8 cellular contexts compared by ENCODE assay signal in genomic region chr2:169109502-169110409, GRCh38. TPM values are rescaled to one million over a fixed set of nuclear protein-coding genes. Genes with fewer than 3 reads are reported as not detected.
A peak's percentile ranks its signal among the peaks of the same experiment; 100 is the strongest.
DNase-seq lines count a peak whose midpoint lies in the region; ATAC-seq, FAIRE-seq and TF ChIP-seq lines count a peak whose summit lies in the region.

No MANE protein-coding gene starts in this region.

- peak overlapping the region; percentile 1 for H3K9ac ChIP-seq in mucosa of stomach (ENCODE audit: low read length)

- no peak overlapping the region for H3K4me3 ChIP-seq in mucosa of stomach (ENCODE audit: low read length)

- H3K36me3 ChIP-seq in mucosa of stomach (ENCODE audit: control insufficient read depth, insufficient read depth, low read length), result no peaks in the 10 kb centered on the region

- FAIRE-seq in GM12892 (lab: Jason Lieb, UNC), result peak; percentile 44

- peak; percentile 44 for ATAC-seq in HG03442 (IDR thresholded peaks at IDR 0.05; ENCODE audit: unreplicated experiment)

- H3K4me1 ChIP-seq in mucosa of stomach (ENCODE audit: control insufficient read depth, insufficient read depth, low read length), result peaks cover 6% of the 10 kb centered on the region

- TF ChIP-seq POLR2A in GM12892 (IDR thresholded peaks at IDR 0.05; ENCODE audit: low read depth, low read length) (no peak), erythroblast (IDR thresholded peaks at IDR 0.05; ENCODE audit: low read length) (no peak)

- DNase-seq in A172 (ENCODE audit: low spot score) (peak; percentile 74), GM12892 (ENCODE audit: insufficient read length) (peak; percentile 11), NK-92 (lab: John Stamatoyannopoulos, UW; ENCODE audit: unreplicated experiment) (peak; percentile 7), erythroblast (lab: John Stamatoyannopoulos, UW) (peak; percentile 83 to 90)
- DNase-seq in activated CD8-positive, alpha-beta memory T cell treated with anti-CD3 and anti-CD28 coated beads, Interleukin-2, amount 50 U/mL, for 4 hours, result peak; percentile 73
- peak; percentile 84 for DNase-seq in stimulated activated CD8-positive, alpha-beta memory T cell treated with anti-CD3 and anti-CD28 coated beads, Interleukin-4, amount 100 ng/mL, for 48 hours

- H3K27me3 ChIP-seq in mucosa of stomach (ENCODE audit: control insufficient read depth, insufficient read depth, low read length), result peaks cover 5% of the 10 kb centered on the region

- no peaks in the 10 kb centered on the region for H3K9me3 ChIP-seq in mucosa of stomach (ENCODE audit: control insufficient read depth, low read length)

RNA-seq across cellular contexts. Expression of gene DHRS9, which starts 40.4 kb away (rescaled TPM):
- total RNA-seq in A172 (2014; rRNA removed; shearing (Covaris generic)), result not detected in 2 replicates
- polyA plus RNA-seq in GM12892 (2012; ENCODE audit: missing spikeins), result not detected

Comparison
In these comparisons a context has a peak if more than half of its experiments do, and no peak if none do; other contexts are left out.
1. DNase-seq: peak in every context shown above with its lines; median percentile 86 in erythroblast; 84 in stimulated activated CD8-positive, alpha-beta memory T cell treated with anti-CD3 and anti-CD28 coated beads, Interleukin-4, amount 100 ng/mL, for 48 hours; 74 in A172; 73 in activated CD8-positive, alpha-beta memory T cell treated with anti-CD3 and anti-CD28 coated beads, Interleukin-2, amount 50 U/mL, for 4 hours; 11 in GM12892; 7 in NK-92.